In the genomic region with DNA sequence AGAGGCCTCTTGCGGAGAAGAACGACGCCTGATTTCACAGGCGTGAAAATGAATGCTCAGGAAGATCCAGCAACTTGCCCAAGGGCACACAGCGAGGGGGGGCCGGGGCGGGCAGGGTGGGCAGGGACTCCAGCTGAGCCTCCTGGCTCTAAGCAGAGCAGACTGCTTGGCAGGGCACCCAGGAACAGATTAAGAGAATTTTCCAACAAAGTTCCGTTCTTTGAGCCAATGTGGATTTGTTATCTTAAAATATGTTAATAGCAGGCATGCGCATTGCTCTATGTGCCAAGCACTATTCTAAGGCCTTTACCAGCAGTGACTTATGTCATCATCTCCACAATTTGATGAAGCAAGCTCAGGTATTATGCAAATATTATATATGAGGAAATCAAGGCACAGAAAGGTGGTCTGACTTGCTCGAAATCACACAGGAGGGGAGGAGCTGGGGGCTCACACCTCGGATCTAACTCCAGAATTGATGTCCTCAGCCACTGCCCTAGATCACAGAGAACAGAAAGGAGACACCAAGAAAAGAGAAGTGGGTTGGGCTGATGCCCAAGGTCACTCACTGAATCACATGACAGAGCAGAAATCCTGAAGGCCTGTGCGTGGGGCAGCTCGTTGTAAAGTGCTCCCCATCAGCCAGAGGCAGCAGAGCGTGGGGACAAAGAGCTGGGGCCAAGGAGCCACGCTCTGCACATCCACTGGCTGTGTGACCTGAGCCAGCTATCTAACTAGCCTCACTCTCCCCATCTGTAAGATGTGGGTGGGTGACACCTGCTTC, we compare ENCODE assay signal across 11 cellular contexts. TPM values are rescaled to one million over a fixed set of nuclear protein-coding genes. Genes with fewer than 3 reads are reported as not detected.
DNase-seq lines count a peak whose midpoint lies in the region; ATAC-seq and TF ChIP-seq lines count a peak whose summit lies in the region.
"Had no signal": no experiment of that assay in that cellular context is flagged by ENCODE, and none has a peak within 500 bp of the region (broad histone marks: within the 10 kb centered on the region; RNA-seq: fewer than 3 reads in every experiment).

No MANE protein-coding gene starts in this region.

- peaks cover 9% of the 10 kb centered on the region for H3K9me3 ChIP-seq in mammary epithelial cell (replicated peaks; ENCODE audit: insufficient read depth, low read length)
- peaks cover 0 to 11% (median 0%) of the 10 kb centered on the region in 4 donors for H3K9me3 ChIP-seq in tibial nerve

- H4K20me1 ChIP-seq in mammary epithelial cell (ENCODE audit: insufficient read depth, low read length): no peaks in the 10 kb centered on the region

- H3K4me3 Mint-ChIP-seq in activated CD4-positive, alpha-beta T cell treated with anti-CD3 and anti-CD28 coated beads, Interleukin-2, amount 10 ng/mL, durations not matched to agents 24 days and 14 days: no peak overlapping the region
- H3K4me3 Mint-ChIP-seq in activated CD4-positive, alpha-beta T cell treated with anti-CD3 and anti-CD28 coated beads, Interleukin-2, amount 10 ng/mL, durations not matched to agents 7 days and 5 days: no peak overlapping the region
- H3K4me3 Mint-ChIP-seq in mesothelial cell of epicardium: no peak overlapping the region
- no peak overlapping the region for H3K4me3 Mint-ChIP-seq in natural killer cell treated with Interleukin-12 subunit alpha and Interleukin-12 subunit beta and Interleukin-15 and Interleukin-18, amount 100 ng/mL, for 72 hours
- H3K4me3 Mint-ChIP-seq: IgD-negative memory B cell, T-cell had no signal

- in situ Hi-C loops in mammary epithelial cell (cut with MboI; ENCODE audit: low sequenced_read_pairs in 2 of 2): no loop called here

- TF ChIP-seq EP300 in tibial nerve (IDR thresholded peaks at IDR 0.05): no peak

- no peak for TF ChIP-seq CTCF in mammary epithelial cell (conservative IDR thresholded peaks at IDR 0.05 in 1 of 2, IDR thresholded peaks at IDR 0.05 in 1 of 2; ENCODE audit: extremely low read depth in 1 of 2, insufficient read depth in 1 of 2, low read depth in 1 of 2, low read length in 2 of 2)
- no peak for TF ChIP-seq CTCF in mesothelial cell of epicardium (IDR thresholded peaks at IDR 0.05; ENCODE audit: unreplicated experiment)
- TF ChIP-seq CTCF in tibial nerve (IDR thresholded peaks at IDR 0.05): no peak

- H3K27ac Mint-ChIP-seq in activated CD4-positive, alpha-beta T cell treated with anti-CD3 and anti-CD28 coated beads, Interleukin-2, amount 10 ng/mL, durations not matched to agents 24 days and 14 days: peak overlapping the region; percentile 12
- H3K27ac Mint-ChIP-seq in activated CD4-positive, alpha-beta T cell treated with anti-CD3 and anti-CD28 coated beads, Interleukin-2, amount 10 ng/mL, durations not matched to agents 7 days and 5 days: no peak overlapping the region
- H3K27ac Mint-ChIP-seq in mesothelial cell of epicardium: peak overlapping the region; percentile 62
- no peak overlapping the region for H3K27ac Mint-ChIP-seq in natural killer cell treated with Interleukin-12 subunit alpha and Interleukin-12 subunit beta and Interleukin-15 and Interleukin-18, amount 100 ng/mL, for 72 hours
- H3K27ac Mint-ChIP-seq: T-cell had no signal

- no peak for TF ChIP-seq POLR2A in tibial nerve (IDR thresholded peaks at IDR 0.05)

- peaks cover 57% of the 10 kb centered on the region for H3K36me3 Mint-ChIP-seq in activated CD4-positive, alpha-beta T cell treated with anti-CD3 and anti-CD28 coated beads, Interleukin-2, amount 10 ng/mL, durations not matched to agents 24 days and 14 days (ENCODE audit: low read depth)
- H3K36me3 Mint-ChIP-seq in activated CD4-positive, alpha-beta T cell treated with anti-CD3 and anti-CD28 coated beads, Interleukin-2, amount 10 ng/mL, durations not matched to agents 7 days and 5 days (ENCODE audit: low read depth): peaks cover 11% of the 10 kb centered on the region
- H3K36me3 Mint-ChIP-seq in mesothelial cell of epicardium: peaks cover 2% of the 10 kb centered on the region
- H3K36me3 Mint-ChIP-seq in natural killer cell treated with Interleukin-12 subunit alpha and Interleukin-12 subunit beta and Interleukin-15 and Interleukin-18, amount 100 ng/mL, for 72 hours: peaks cover 9% of the 10 kb centered on the region

- BruUV-seq in mammary epithelial cell (replicated peaks; lab: Mats Ljungman, UMichigan): no TSS peak

- dilution Hi-C loops in mammary epithelial cell (cut with HindIII; ENCODE audit: low sequenced_read_pairs): no loop called here

- peaks cover 17% of the 10 kb centered on the region for H3K4me1 ChIP-seq in mammary epithelial cell (ENCODE audit: insufficient read depth, low read length)
- H3K4me1 ChIP-seq in tibial nerve: peaks cover 0 to 42% (median 30%) of the 10 kb centered on the region in 4 donors

- no peak for ATAC-seq in HG03095 (IDR thresholded peaks at IDR 0.05; ENCODE audit: unreplicated experiment)
- no peak for ATAC-seq in natural killer cell treated with Interleukin-12 subunit alpha and Interleukin-12 subunit beta and Interleukin-15 and Interleukin-18, amount 100 ng/mL, for 72 hours
- no peak for ATAC-seq in GM21529 (IDR thresholded peaks at IDR 0.05; ENCODE audit: unreplicated experiment)
- ATAC-seq: A549, T-cell had no signal

- H3K4me3 ChIP-seq in mammary epithelial cell (replicated peaks in 1 of 3; ENCODE audit: insufficient read depth in 1 of 3, low read depth in 2 of 3, low read length in 3 of 3) (no peak overlapping the region), tibial nerve (no peak overlapping the region)
- H3K4me3 ChIP-seq: A549 had no signal

- H3K9me3 Mint-ChIP-seq in activated CD4-positive, alpha-beta T cell treated with anti-CD3 and anti-CD28 coated beads, Interleukin-2, amount 10 ng/mL, durations not matched to agents 24 days and 14 days: peaks cover 5% of the 10 kb centered on the region
- peaks cover 13% of the 10 kb centered on the region for H3K9me3 Mint-ChIP-seq in activated CD4-positive, alpha-beta T cell treated with anti-CD3 and anti-CD28 coated beads, Interleukin-2, amount 10 ng/mL, durations not matched to agents 7 days and 5 days
- peaks cover 4% of the 10 kb centered on the region for H3K9me3 Mint-ChIP-seq in mesothelial cell of epicardium
- peaks cover 5% of the 10 kb centered on the region for H3K9me3 Mint-ChIP-seq in natural killer cell treated with Interleukin-12 subunit alpha and Interleukin-12 subunit beta and Interleukin-15 and Interleukin-18, amount 100 ng/mL, for 72 hours

- POLR2A ChIA-PET in activated CD4-positive, alpha-beta T cell treated with anti-CD3 and anti-CD28 coated beads, Interleukin-2, amount 10 ng/mL, durations not matched to agents 7 days and 5 days (lab: Charles Lee): no interaction called here

- DNase-seq in activated CD4-positive, alpha-beta T cell treated with anti-CD3 and anti-CD28 coated beads, Interleukin-2, amount 10 ng/mL, durations not matched to agents 24 days and 14 days: no peak
- DNase-seq in activated CD4-positive, alpha-beta T cell treated with anti-CD3 and anti-CD28 coated beads, Interleukin-2, amount 10 ng/mL, durations not matched to agents 7 days and 5 days: no peak
- DNase-seq in mammary epithelial cell (no peak), mesothelial cell of epicardium (ENCODE audit: low spot score in 2 of 2, unreplicated experiment in 2 of 2) (no peak), tibial nerve (ENCODE audit: low spot score in 2 of 2) (no peak)
- no peak for DNase-seq in natural killer cell treated with Interleukin-12 subunit alpha and Interleukin-12 subunit beta and Interleukin-15 and Interleukin-18, amount 100 ng/mL, for 72 hours (ENCODE audit: low spot score)
- DNase-seq: T-cell had no signal

- H3K27ac ChIP-seq in mammary epithelial cell (ENCODE audit: insufficient read depth, low read depth, low read length) (no peak overlapping the region), tibial nerve (peak overlapping the region in 3 of 4 donors; percentile 62 to 81 (median 69))

- H2AFZ ChIP-seq in mammary epithelial cell (ENCODE audit: low read depth, low read length): peak overlapping the region; percentile 69

- CTCF ChIA-PET in activated CD4-positive, alpha-beta T cell treated with anti-CD3 and anti-CD28 coated beads, Interleukin-2, amount 10 ng/mL, durations not matched to agents 7 days and 5 days (lab: Charles Lee): interaction anchor here (0.6 to 2.3 kb wide), 7 partner anchors 9 to 717 kb away, joined by 3 to 8 read pairs (median 3); no protein-coding TSS in a partner anchor
- CTCF ChIA-PET in mammary epithelial cell (lab: Charles Lee; ENCODE audit: low non-redundant PET): interaction anchor here (0.6 to 0.7 kb wide), 2 partner anchors 21 to 554 kb away, joined by 3 to 8 read pairs; no protein-coding TSS in a partner anchor

- no peaks in the 10 kb centered on the region for H3K27me3 Mint-ChIP-seq in activated CD4-positive, alpha-beta T cell treated with anti-CD3 and anti-CD28 coated beads, Interleukin-2, amount 10 ng/mL, durations not matched to agents 24 days and 14 days
- H3K27me3 Mint-ChIP-seq in activated CD4-positive, alpha-beta T cell treated with anti-CD3 and anti-CD28 coated beads, Interleukin-2, amount 10 ng/mL, durations not matched to agents 7 days and 5 days: peaks cover 4% of the 10 kb centered on the region
- H3K27me3 Mint-ChIP-seq in mesothelial cell of epicardium (ENCODE audit: low read depth): no peaks in the 10 kb centered on the region
- peaks cover 16% of the 10 kb centered on the region in 2 donors for H3K27me3 Mint-ChIP-seq in natural killer cell treated with Interleukin-12 subunit alpha and Interleukin-12 subunit beta and Interleukin-15 and Interleukin-18, amount 100 ng/mL, for 72 hours
- H3K27me3 Mint-ChIP-seq: T-cell had no signal

- intact Hi-C loops in activated CD4-positive, alpha-beta T cell treated with anti-CD3 and anti-CD28 coated beads, Interleukin-2, amount 10 ng/mL, durations not matched to agents 24 days and 14 days (cut with micrococcal nuclease): no loop called here
- intact Hi-C loops in mammary epithelial cell (cut with micrococcal nuclease): no loop called here

- no peak overlapping the region for H3K4me2 ChIP-seq in mammary epithelial cell (ENCODE audit: insufficient read depth, low read depth, low read length)
- H3K4me2 ChIP-seq: A549 had no signal

- no peak overlapping the region for H3K9ac ChIP-seq in mammary epithelial cell (ENCODE audit: insufficient read depth, low read length)

- peaks cover 28% of the 10 kb centered on the region for H3K4me1 Mint-ChIP-seq in activated CD4-positive, alpha-beta T cell treated with anti-CD3 and anti-CD28 coated beads, Interleukin-2, amount 10 ng/mL, durations not matched to agents 24 days and 14 days
- H3K4me1 Mint-ChIP-seq in activated CD4-positive, alpha-beta T cell treated with anti-CD3 and anti-CD28 coated beads, Interleukin-2, amount 10 ng/mL, durations not matched to agents 7 days and 5 days: peaks cover 14% of the 10 kb centered on the region
- H3K4me1 Mint-ChIP-seq in mesothelial cell of epicardium: peaks cover 28% of the 10 kb centered on the region
- no peaks in the 10 kb centered on the region for H3K4me1 Mint-ChIP-seq in natural killer cell treated with Interleukin-12 subunit alpha and Interleukin-12 subunit beta and Interleukin-15 and Interleukin-18, amount 100 ng/mL, for 72 hours (ENCODE audit: low read depth in 2 of 2)

- H3K27me3 ChIP-seq in mammary epithelial cell (ENCODE audit: insufficient read depth, low read length) (no peaks in the 10 kb centered on the region), tibial nerve (no peaks in the 10 kb centered on the region)

- H3K36me3 ChIP-seq in mammary epithelial cell (ENCODE audit: insufficient read depth, low read length) (no peaks in the 10 kb centered on the region), tibial nerve (no peaks in the 10 kb centered on the region)

- WGBS in mammary epithelial cell (ENCODE audit: low coverage, missing lambda C conversion rate): 57% methylated on average over 12 of the region's 15 CpGs
- WGBS in tibial nerve, 2 donors: 48 to 64% methylated on average over 14 to 15 of the region's 15 CpGs

- H3K79me2 ChIP-seq in mammary epithelial cell (ENCODE audit: insufficient read depth, low read length): no peaks in the 10 kb centered on the region

RNA-seq across cellular contexts. Expression of gene MEAK7, which starts 23.2 kb away (rescaled TPM):
- 11.7 and 12.5 TPM in 2 replicates for total RNA-seq in activated CD4-positive, alpha-beta T cell treated with anti-CD3 and anti-CD28 coated beads, Interleukin-2, amount 10 ng/mL, durations not matched to agents 24 days and 14 days
- total RNA-seq in activated CD4-positive, alpha-beta T cell treated with anti-CD3 and anti-CD28 coated beads, Interleukin-2, amount 10 ng/mL, durations not matched to agents 7 days and 5 days: 1 to 10 TPM; 8.8 to 10.0 TPM
- total RNA-seq in mammary epithelial cell (100 to 1,000 TPM in 1 of 2 donors, 10 to 100 TPM in 1; 73.5 to 107 TPM), mesothelial cell of epicardium (37.9 to 42.7 TPM (median 39.6 TPM) in 3 replicates), tibial nerve (10 to 100 TPM in 3 of 4 donors, 1 to 10 TPM in 1; 9.2 to 15.9 (median 14.3) TPM)
- 67.1 TPM for polyA plus RNA-seq in mammary epithelial cell
- polyA minus RNA-seq in mammary epithelial cell: 84.8 TPM
- 10 to 100 TPM in 1 of 2 donors, 1 to 10 TPM in 1; 9.4 to 10.0 TPM for total RNA-seq in natural killer cell treated with Interleukin-12 subunit alpha and Interleukin-12 subunit beta and Interleukin-15 and Interleukin-18, amount 100 ng/mL, for 72 hours

Comparison
In these comparisons a context has a peak if more than half of its experiments do, and no peak if none do; other contexts are left out.
1. H3K27ac Mint-ChIP-seq: peak in activated CD4-positive, alpha-beta T cell treated with anti-CD3 and anti-CD28 coated beads, Interleukin-2, amount 10 ng/mL, durations not matched to agents 24 days and 14 days (single experiment) and mesothelial cell of epicardium (single experiment); none in activated CD4-positive, alpha-beta T cell treated with anti-CD3 and anti-CD28 coated beads, Interleukin-2, amount 10 ng/mL, durations not matched to agents 7 days and 5 days (single experiment) and natural killer cell treated with Interleukin-12 subunit alpha and Interleukin-12 subunit beta and Interleukin-15 and Interleukin-18, amount 100 ng/mL, for 72 hours (0 of 2).